9 cellular contexts compared by ENCODE assay signal in genomic region chr13:44470623-44471562, GRCh38.
DNase-seq lines count a peak whose midpoint lies in the region; ATAC-seq and TF ChIP-seq lines count a peak whose summit lies in the region.
"Had no signal": no experiment of that assay in that cellular context is flagged by ENCODE, and none has a peak within 500 bp of the region (broad histone marks: within the 10 kb centered on the region; RNA-seq: fewer than 3 reads in every experiment).

No MANE protein-coding gene starts in this region.

- H3K27me3 Mint-ChIP-seq in stimulated activated naive CD8-positive, alpha-beta T cell treated with anti-CD3 and anti-CD28 coated beads, Interleukin-15, amount 100 ng/mL, for 72 hours: no peaks in the 10 kb centered on the region
- H3K27me3 Mint-ChIP-seq: central memory CD8-positive, alpha-beta T cell had no signal

- no peaks in the 10 kb centered on the region for H3K27me3 ChIP-seq in AG04450 (ENCODE audit: control insufficient read depth, insufficient read depth, low read length)

- DNase-seq in AG04450 (ENCODE audit: low read depth, low spot score): no peak
- DNase-seq in HFF-Myc (ENCODE audit: extremely low read depth, low read depth): no peak
- DNase-seq in glomerular visceral epithelial cell (ENCODE audit: extremely low spot score): peak; percentile 24
- DNase-seq in stimulated activated naive CD8-positive, alpha-beta T cell treated with anti-CD3 and anti-CD28 coated beads, Interleukin-15, amount 100 ng/mL, for 72 hours: no peak
- no peak for DNase-seq in activated naive CD4-positive, alpha-beta T cell treated with anti-CD3 and anti-CD28 coated beads, Interleukin-2, amount 50 U/mL, for 72 hours (ENCODE audit: low spot score in 2 of 2)
- no peak for DNase-seq in ecto neural progenitor cell (ENCODE audit: low spot score)

- CTCF ChIA-PET in AG04450 (lab: Charles Lee): interaction anchor here (0.6 to 5.8 kb wide), 9 partner anchors 10 to 571 kb away, joined by 3 to 58 read pairs (median 5); no protein-coding TSS in a partner anchor

- no peak overlapping the region for H3K4me3 Mint-ChIP-seq in stimulated activated naive CD8-positive, alpha-beta T cell treated with anti-CD3 and anti-CD28 coated beads, Interleukin-15, amount 100 ng/mL, for 72 hours
- H3K4me3 Mint-ChIP-seq: central memory CD8-positive, alpha-beta T cell had no signal

- POLR2A ChIA-PET in AG04450 (lab: Yijun Ruan, JAX): no interaction called here

- no peaks in the 10 kb centered on the region for H3K9me3 Mint-ChIP-seq in stimulated activated naive CD8-positive, alpha-beta T cell treated with anti-CD3 and anti-CD28 coated beads, Interleukin-15, amount 100 ng/mL, for 72 hours
- H3K9me3 Mint-ChIP-seq in activated naive CD4-positive, alpha-beta T cell treated with anti-CD3 and anti-CD28 coated beads, Interleukin-2, amount 50 U/mL, for 72 hours: no peaks in the 10 kb centered on the region
- H3K9me3 Mint-ChIP-seq: central memory CD8-positive, alpha-beta T cell had no signal

- no peaks in the 10 kb centered on the region for H3K9me3 ChIP-seq in AG04450 (ENCODE audit: control insufficient read depth, insufficient read depth, low read length)

- H3K27ac Mint-ChIP-seq in stimulated activated naive CD8-positive, alpha-beta T cell treated with anti-CD3 and anti-CD28 coated beads, Interleukin-15, amount 100 ng/mL, for 72 hours: peak overlapping the region in 1 of 2 donors; percentile 28
- H3K27ac Mint-ChIP-seq in activated naive CD4-positive, alpha-beta T cell treated with anti-CD3 and anti-CD28 coated beads, Interleukin-2, amount 50 U/mL, for 72 hours: no peak overlapping the region

- no peak overlapping the region for H3K4me3 ChIP-seq in AG04450 (ENCODE audit: low read depth, low read length)
- no peak overlapping the region for H3K4me3 ChIP-seq in HFF-Myc (replicated peaks; ENCODE audit: low read depth, low read length)

- no peaks in the 10 kb centered on the region for H3K4me1 Mint-ChIP-seq in stimulated activated naive CD8-positive, alpha-beta T cell treated with anti-CD3 and anti-CD28 coated beads, Interleukin-15, amount 100 ng/mL, for 72 hours

- ATAC-seq in SK-N-SH treated with all-trans-retinoic acid at 6 μM for 48 hours (peak; percentile 39; the same call in 1 of the 3 replicates), HG03135 (IDR thresholded peaks at IDR 0.05; ENCODE audit: unreplicated experiment) (no peak)
- ATAC-seq in stimulated activated naive CD8-positive, alpha-beta T cell treated with anti-CD3 and anti-CD28 coated beads, Interleukin-15, amount 100 ng/mL, for 72 hours: no peak
- ATAC-seq in activated naive CD4-positive, alpha-beta T cell treated with anti-CD3 and anti-CD28 coated beads, Interleukin-2, amount 50 U/mL, for 72 hours: no peak

- H3K27ac ChIP-seq in AG04450 (ENCODE audit: low read depth, low read length): no peak overlapping the region

- H3K36me3 Mint-ChIP-seq in activated naive CD4-positive, alpha-beta T cell treated with anti-CD3 and anti-CD28 coated beads, Interleukin-2, amount 50 U/mL, for 72 hours: no peaks in the 10 kb centered on the region

- TF ChIP-seq CTCF in AG04450 (IDR thresholded peaks at IDR 0.05; ENCODE audit: low read depth, low read length): peak; percentile 50
- TF ChIP-seq CTCF in HFF-Myc (IDR thresholded peaks at IDR 0.05; ENCODE audit: low read depth, low read length, missing control alignments): peak; percentile 10

TF ChIP-seq in SK-N-SH treated with all-trans-retinoic acid at 6 μM for 48 hours, 23 proteins besides CTCF, POLR2A, EP300 and RAD21:
- TF ChIP-seq BACH2 (CRISPR knock-in tag; IDR thresholded peaks at IDR 0.05; ENCODE audit: borderline replicate concordance) (no peak), ARNTL (CRISPR knock-in tag; IDR thresholded peaks at IDR 0.05; ENCODE audit: borderline replicate concordance, low read depth) (no peak), SNAI2 (CRISPR knock-in tag; IDR thresholded peaks at IDR 0.05) (no peak), POU6F1 (CRISPR knock-in tag; IDR thresholded peaks at IDR 0.05; ENCODE audit: borderline replicate concordance, low read depth) (no peak), PPARA (CRISPR knock-in tag; IDR thresholded peaks at IDR 0.05; ENCODE audit: borderline replicate concordance) (no peak), PATZ1 (CRISPR knock-in tag; IDR thresholded peaks at IDR 0.05; ENCODE audit: borderline replicate concordance) (no peak), ZNF8 (CRISPR knock-in tag; IDR thresholded peaks at IDR 0.05) (no peak), CSDC2 (CRISPR knock-in tag; IDR thresholded peaks at IDR 0.05) (no peak), TOX (CRISPR knock-in tag; IDR thresholded peaks at IDR 0.05; ENCODE audit: borderline replicate concordance) (no peak), CSRNP3 (CRISPR knock-in tag; IDR thresholded peaks at IDR 0.05) (no peak), RARB (CRISPR knock-in tag; IDR thresholded peaks at IDR 0.05) (no peak), CREB5 (CRISPR knock-in tag; IDR thresholded peaks at IDR 0.05; ENCODE audit: low read depth) (no peak), ESRRG (CRISPR knock-in tag; IDR thresholded peaks at IDR 0.05) (no peak), ISL1 (CRISPR knock-in tag; IDR thresholded peaks at IDR 0.05) (no peak), GLIS3 (CRISPR knock-in tag; IDR thresholded peaks at IDR 0.05) (no peak)
